In the genomic region with DNA sequence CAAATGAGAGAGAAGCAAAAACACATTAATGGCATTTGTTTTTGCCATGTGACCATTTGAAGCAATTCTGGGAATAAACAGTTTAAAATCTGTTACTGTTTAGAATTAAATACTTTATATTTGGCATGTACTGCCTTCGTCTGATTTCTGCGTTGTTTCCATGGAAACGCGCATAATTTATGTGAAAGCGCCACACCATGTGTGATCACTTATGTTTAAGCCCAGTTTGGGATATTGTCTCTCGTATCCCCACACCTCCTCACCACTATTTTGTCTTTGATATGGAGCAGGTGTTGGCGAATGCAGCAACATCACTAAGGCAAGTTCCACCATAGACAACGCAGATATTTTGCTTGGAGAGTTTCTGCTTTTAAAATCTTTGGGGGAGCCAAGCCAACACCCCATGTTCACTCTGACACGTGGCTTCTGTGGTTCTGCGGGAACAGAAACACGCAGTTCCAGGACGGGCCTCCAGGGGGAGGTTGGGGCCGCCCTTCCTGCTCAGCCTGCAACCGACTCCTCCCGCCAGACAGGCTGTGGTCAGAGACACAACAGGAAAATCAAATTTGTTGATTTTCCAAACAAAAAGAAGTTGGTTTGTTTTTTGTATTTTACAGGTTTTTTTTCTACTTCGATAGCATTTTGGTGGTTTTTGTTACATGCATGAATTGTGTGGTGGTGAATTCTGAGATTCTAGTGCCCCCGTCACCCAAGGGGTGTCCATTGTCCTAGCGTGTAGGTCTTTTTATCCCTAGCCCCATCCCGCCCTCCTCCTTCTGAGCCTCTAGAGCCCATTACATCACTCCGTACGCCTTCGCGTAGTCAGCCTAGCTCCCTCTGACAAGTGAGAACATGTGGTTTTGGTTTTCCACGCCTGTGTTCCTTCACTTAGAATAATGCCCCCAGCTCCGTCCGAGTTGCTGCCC, we compare ENCODE assay signal across 8 cellular contexts.
DNase-seq lines count a peak whose midpoint lies in the region; ATAC-seq and TF ChIP-seq lines count a peak whose summit lies in the region.

No MANE protein-coding gene starts in this region.

- TF ChIP-seq CTCF in Calu3 (IDR thresholded peaks at IDR 0.05; ENCODE audit: unreplicated experiment), result peak; percentile 88
- peak; percentile 6 for TF ChIP-seq CTCF in HL-60 (IDR thresholded peaks at IDR 0.05; ENCODE audit: insufficient read depth, low read length)
- peak; percentile 95 for TF ChIP-seq CTCF in VCaP (conservative IDR thresholded peaks at IDR 0.05)

- DNase-seq in Calu3 (peak; percentile 82), HL-60 (ENCODE audit: low read depth in 1 of 2, low spot score in 1 of 2) (peak in 1 of 2 experiments; percentile 56), caudate nucleus (lab: John Stamatoyannopoulos, UW) (peak in 58 of 61 donors; percentile 12 to 83 (median 62)), kidney tubule cell (ENCODE audit: low spot score) (peak; percentile 34)
- peak; percentile 34 for DNase-seq in stimulated activated CD4-positive, alpha-beta T cell treated with anti-CD3 and anti-CD28 coated beads, Interleukin-2, amount 100 ng/mL, for 4 hours (ENCODE audit: low read depth)

- no peaks in the 10 kb centered on the region for H3K4me1 Mint-ChIP-seq in Calu3 (ENCODE audit: low read depth, unreplicated experiment)

- no TSS peak for BruUV-seq in Calu3 (replicated peaks; lab: Mats Ljungman, UMichigan)

- H3K27ac ChIP-seq in HL-60 (replicated peaks) (no peak overlapping the region), VCaP (no peak overlapping the region), caudate nucleus (ENCODE audit: low read depth, low read length) (peak overlapping the region; percentile 75)

- intact Hi-C loops in Calu3 (cut with micrococcal nuclease; ENCODE audit: unreplicated experiment), result loop anchor here (10.0 kb wide), 1 partner anchor 216 kb away; a partner anchor contains a TSS

- H3K36me3 Mint-ChIP-seq in Calu3 (ENCODE audit: insufficient read depth, unreplicated experiment), result no peaks in the 10 kb centered on the region

- no peak overlapping the region for H3K4me3 Mint-ChIP-seq in Calu3 (ENCODE audit: low read depth, unreplicated experiment)

- H3K27me3 ChIP-seq in HL-60 (ENCODE audit: insufficient read depth, poor library complexity, severe bottlenecking), result peaks cover 4% of the 10 kb centered on the region

- peaks cover 100% of the 10 kb centered on the region for H3K27me3 Mint-ChIP-seq in Calu3 (ENCODE audit: unreplicated experiment)

- no peaks in the 10 kb centered on the region for H3K9me3 Mint-ChIP-seq in Calu3 (ENCODE audit: low read depth, unreplicated experiment)

- no peak overlapping the region for H3K27ac Mint-ChIP-seq in Calu3 (ENCODE audit: unreplicated experiment)

- no peak for ATAC-seq in HG02642 (IDR thresholded peaks at IDR 0.05; ENCODE audit: poor library complexity, unreplicated experiment)
- ATAC-seq in GM18520 (IDR thresholded peaks at IDR 0.05; ENCODE audit: unreplicated experiment), result no peak

- CTCF ChIA-PET in Calu3 (lab: Charles Lee), result interaction anchor here (0.6 kb wide), 1 partner anchor 23 kb away, joined by 3 read pairs; no protein-coding TSS in a partner anchor

- no peak overlapping the region for H3K4me3 ChIP-seq in HL-60 (replicated peaks; ENCODE audit: insufficient read depth, low read length)

Comparison
In these comparisons a context has a peak if more than half of its experiments do, and no peak if none do; other contexts are left out.
1. CTCF ChIP-seq: peak in every context shown above with its lines; median percentile 95 in VCaP; 88 in Calu3; 6 in HL-60.